Comparison of ENCODE assay signal across 1 cellular context in genomic region chr6:27545271-27546046, GRCh38.
TF ChIP-seq lines count a peak whose summit lies in the region.

No MANE protein-coding gene starts in this region.

TF ChIP-seq in K562, 482 proteins besides CTCF, POLR2A, EP300 and RAD21 (continued from another document and continues in another):
- TF ChIP-seq ZNF639 (CRISPR knock-in tag; conservative IDR thresholded peaks at IDR 0.05 in 1 of 2, IDR thresholded peaks at IDR 0.05 in 1 of 2) (0 out of 4 replicates have a peak, but pooled peaks of 1 of the 2 experiments have one; percentile 33), ZFP91 (CRISPR knock-in tag; IDR thresholded peaks at IDR 0.05) (no peak), THAP7 (CRISPR knock-in tag; IDR thresholded peaks at IDR 0.05) (no peak), KDM2B (CRISPR knock-in tag; IDR thresholded peaks at IDR 0.05) (no peak), ZNF644 (tag; IDR thresholded peaks at IDR 0.05; ENCODE audit: low read depth) (no peak; the same call in 1 of the 2 replicates), GATAD2B (IDR thresholded peaks at IDR 0.05; ENCODE audit: borderline replicate concordance) (peak; percentile 55), NFE2 (IDR thresholded peaks at IDR 0.05; ENCODE audit: low read depth) (peak; percentile 20; the same call in 1 of the 2 replicates), FOXK1 (CRISPR knock-in tag; IDR thresholded peaks at IDR 0.05; ENCODE audit: borderline replicate concordance) (no peak), AFF1 (IDR thresholded peaks at IDR 0.05; ENCODE audit: low read depth in 1 of 2, partially characterized antibody in 2 of 2) (peak in 1 of 2 experiments; percentile 76), JUNB (CRISPR knock-in tag; conservative IDR thresholded peaks at IDR 0.05) (no peak), VEZF1 (CRISPR knock-in tag; IDR thresholded peaks at IDR 0.05) (no peak), HDAC8 (tag; IDR thresholded peaks at IDR 0.05) (no peak), THRB (CRISPR knock-in tag; conservative IDR thresholded peaks at IDR 0.05) (no peak), BHLHE40 (IDR thresholded peaks at IDR 0.05; ENCODE audit: low read length) (no peak), GATAD2A (IDR thresholded peaks at IDR 0.05) (peak; percentile 64; the same call in 1 of the 2 replicates), HDAC6 (IDR thresholded peaks at IDR 0.05; ENCODE audit: low read depth, low read length) (no peak), NRF1 (conservative IDR thresholded peaks at IDR 0.05 in 1 of 2, IDR thresholded peaks at IDR 0.05 in 1 of 2) (peak; percentile 78 to 84), ZBTB40 (IDR thresholded peaks at IDR 0.05) (peak; percentile 88), ZBTB40 (CRISPR knock-in tag; IDR thresholded peaks at IDR 0.05) (no peak), ZNF511 (CRISPR knock-in tag; IDR thresholded peaks at IDR 0.05) (peak; percentile 64), OTX1 (CRISPR knock-in tag; IDR thresholded peaks at IDR 0.05) (no peak), SP1 (CRISPR knock-in tag; IDR thresholded peaks at IDR 0.05) (peak; percentile 89)
